In the genomic region with DNA sequence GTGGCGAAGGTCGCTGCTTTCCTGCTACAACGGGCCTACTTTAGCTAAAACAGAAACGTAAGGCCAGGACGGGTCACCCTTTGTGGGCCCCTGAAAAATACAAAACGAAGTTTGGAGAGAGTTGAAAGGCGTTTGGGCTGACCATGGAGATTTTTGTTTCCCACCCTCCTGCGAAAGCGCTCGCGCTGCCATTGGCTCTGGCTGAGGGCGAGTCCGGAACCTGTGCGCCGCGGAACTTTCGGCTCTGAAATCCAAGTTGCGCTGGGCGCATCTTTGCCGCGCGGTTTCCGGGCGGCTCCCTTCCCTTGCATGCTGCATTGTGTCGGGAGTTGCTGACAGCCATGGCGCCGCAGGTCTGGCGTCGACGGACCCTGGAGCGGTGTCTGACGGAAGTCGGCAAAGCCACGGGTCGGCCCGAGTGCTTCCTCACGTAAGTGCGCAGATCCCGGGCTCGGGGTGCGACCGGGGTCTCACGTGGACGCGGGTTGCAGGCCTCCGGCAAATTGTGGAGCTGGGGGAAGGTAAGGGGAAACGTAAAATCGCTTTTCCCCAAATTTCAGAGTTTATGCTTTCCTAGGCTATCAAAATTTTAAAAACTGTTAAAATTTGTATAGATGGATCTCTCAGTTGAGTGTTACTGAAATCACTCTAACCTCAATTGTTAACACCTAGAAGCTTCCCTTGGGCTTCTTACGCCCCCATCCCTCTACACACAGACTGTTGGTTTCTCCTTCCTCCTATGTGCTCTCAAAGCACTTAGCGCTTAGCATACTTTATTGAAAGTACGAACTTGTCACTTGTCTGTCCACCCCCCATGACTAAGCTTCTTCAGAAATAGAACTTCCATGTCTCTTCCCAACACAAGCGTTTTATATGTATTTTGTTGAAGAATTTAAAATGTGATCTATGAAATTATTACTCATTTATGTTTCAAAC, we compare ENCODE assay signal across 8 cellular contexts. TPM values are rescaled to one million over a fixed set of nuclear protein-coding genes. Genes with fewer than 3 reads are reported as not detected.
DNase-seq lines count a peak whose midpoint lies in the region; ATAC-seq and TF ChIP-seq lines count a peak whose summit lies in the region.

A gene with protein sequence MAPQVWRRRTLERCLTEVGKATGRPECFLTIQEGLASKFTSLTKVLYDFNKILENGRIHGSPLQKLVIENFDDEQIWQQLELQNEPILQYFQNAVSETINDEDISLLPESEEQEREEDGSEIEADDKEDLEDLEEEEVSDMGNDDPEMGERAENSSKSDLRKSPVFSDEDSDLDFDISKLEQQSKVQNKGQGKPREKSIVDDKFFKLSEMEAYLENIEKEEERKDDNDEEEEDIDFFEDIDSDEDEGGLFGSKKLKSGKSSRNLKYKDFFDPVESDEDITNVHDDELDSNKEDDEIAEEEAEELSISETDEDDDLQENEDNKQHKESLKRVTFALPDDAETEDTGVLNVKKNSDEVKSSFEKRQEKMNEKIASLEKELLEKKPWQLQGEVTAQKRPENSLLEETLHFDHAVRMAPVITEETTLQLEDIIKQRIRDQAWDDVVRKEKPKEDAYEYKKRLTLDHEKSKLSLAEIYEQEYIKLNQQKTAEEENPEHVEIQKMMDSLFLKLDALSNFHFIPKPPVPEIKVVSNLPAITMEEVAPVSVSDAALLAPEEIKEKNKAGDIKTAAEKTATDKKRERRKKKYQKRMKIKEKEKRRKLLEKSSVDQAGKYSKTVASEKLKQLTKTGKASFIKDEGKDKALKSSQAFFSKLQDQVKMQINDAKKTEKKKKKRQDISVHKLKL (plus strand): TSS at position 310 of the 936 bp plus-strand sequence. CDS start 32 bp downstream, at position 342.

- no peak within 1 kb of the TSS for H3K27ac Mint-ChIP-seq in Caco-2 (ENCODE audit: unreplicated experiment)
- H3K27ac Mint-ChIP-seq in activated CD8-positive, alpha-beta memory T cell treated with anti-CD3 and anti-CD28 coated beads, Interleukin-2, amount 10 ng/mL, durations not matched to agents 7 days and 5 days = no peak within 1 kb of the TSS

- 0 out of 2 replicates have a peak, but pooled peaks cover 4% of the 10 kb centered on the region for H3K4me1 ChIP-seq in Caco-2
- no peaks in the 10 kb centered on the region for H3K4me1 ChIP-seq in NT2/D1 (ENCODE audit: insufficient read depth, insufficient read length)
- peaks cover 4% of the 10 kb centered on the region for H3K4me1 ChIP-seq in mesodermal cell (ENCODE audit: control insufficient read depth, insufficient read depth, low read length, poor library complexity, severe bottlenecking)

- H3K4me1 Mint-ChIP-seq in Caco-2 (ENCODE audit: low read depth, unreplicated experiment) = no peaks in the 10 kb centered on the region
- H3K4me1 Mint-ChIP-seq in activated CD8-positive, alpha-beta memory T cell treated with anti-CD3 and anti-CD28 coated beads, Interleukin-2, amount 10 ng/mL, durations not matched to agents 7 days and 5 days = peaks cover 16% of the 10 kb centered on the region

- intact Hi-C loops in Caco-2 (cut with micrococcal nuclease; ENCODE audit: unreplicated experiment) = loop anchor here (1.0 kb wide), 3 partner anchors 30 to 97 kb away; partner anchors contain the start of genes NAGK and PAIP2B

- in situ Hi-C loops in endometrial microvascular endothelial cells (cut with HindIII; ENCODE audit: inconsistent ontology term, low pct_unique_long_range_greater_than_20kb, low sequenced_read_pairs) = no loop called here

- peak within 1 kb of the TSS; percentile 98 for H3K9ac ChIP-seq in NT2/D1 (ENCODE audit: insufficient read length, low read depth)

- H3K9me3 Mint-ChIP-seq in Caco-2 (ENCODE audit: unreplicated experiment) = no peaks in the 10 kb centered on the region
- H3K9me3 Mint-ChIP-seq in activated CD8-positive, alpha-beta memory T cell treated with anti-CD3 and anti-CD28 coated beads, Interleukin-2, amount 10 ng/mL, durations not matched to agents 7 days and 5 days (ENCODE audit: low read depth) = no peaks in the 10 kb centered on the region

- CTCF ChIA-PET in Caco-2 (lab: Charles Lee) = interaction anchor here (1.0 to 1.4 kb wide), 3 partner anchors 30 to 201 kb away, joined by 4 to 7 read pairs (median 6); partner anchors contain the start of gene ZNF638
- CTCF ChIA-PET in activated CD8-positive, alpha-beta memory T cell treated with anti-CD3 and anti-CD28 coated beads, Interleukin-2, amount 10 ng/mL, durations not matched to agents 7 days and 5 days (lab: Charles Lee) = interaction anchor here (0.8 to 2.0 kb wide), 7 partner anchors 11 to 1698 kb away, joined by 3 to 7 read pairs (median 4); partner anchors contain the start of gene NAGK

- H3K4me3 Mint-ChIP-seq in Caco-2 (ENCODE audit: unreplicated experiment) = no peak within 1 kb of the TSS
- no peak within 1 kb of the TSS for H3K4me3 Mint-ChIP-seq in activated CD8-positive, alpha-beta memory T cell treated with anti-CD3 and anti-CD28 coated beads, Interleukin-2, amount 10 ng/mL, durations not matched to agents 7 days and 5 days

- H3K4me3 ChIP-seq in Caco-2 (ENCODE audit: low read depth, low read length) (peak within 1 kb of the TSS; percentile 73), NT2/D1 (ENCODE audit: insufficient read length, low read depth) (peak within 1 kb of the TSS; percentile 94), mesodermal cell (ENCODE audit: extremely low read depth, insufficient read depth, low read length, poor library complexity, severe bottlenecking) (peak within 1 kb of the TSS; percentile 84)

- H3K27me3 ChIP-seq in Caco-2 (replicated peaks; ENCODE audit: control insufficient read depth, insufficient read depth, low read length) = no peaks in the 10 kb centered on the region
- H3K27me3 ChIP-seq in NT2/D1 (ENCODE audit: insufficient read depth, insufficient read length) = no peaks in the 10 kb centered on the region

- no peaks in the 10 kb centered on the region; the same call in 1 of the 2 replicates for H3K36me3 ChIP-seq in Caco-2 (ENCODE audit: control insufficient read depth, insufficient read depth, low read length)
- peaks cover 33% of the 10 kb centered on the region for H3K36me3 ChIP-seq in NT2/D1 (ENCODE audit: insufficient read depth, insufficient read length, low read length)
- peaks cover 11% of the 10 kb centered on the region for H3K36me3 ChIP-seq in mesodermal cell (ENCODE audit: control insufficient read depth, insufficient read depth, low read length)

- 0 to 1% methylated on average over 25 to 36 of the region's 52 CpGs for WGBS in mesodermal cell (ENCODE audit: insufficient coverage in 2 of 2), 2 experiments

- ATAC-seq in GM21360 (IDR thresholded peaks at IDR 0.05; ENCODE audit: unreplicated experiment) = peak; percentile 87
- ATAC-seq in activated CD8-positive, alpha-beta memory T cell treated with anti-CD3 and anti-CD28 coated beads, Interleukin-2, amount 10 ng/mL, durations not matched to agents 7 days and 5 days = peak; percentile 92

- peak; percentile 93 for DNase-seq in Caco-2
- DNase-seq in HS-5 (ENCODE audit: low read depth) = peak; percentile 61
- DNase-seq in NT2/D1 (ENCODE audit: low read depth, low spot score) = peak; percentile 86
- peak; percentile 93 for DNase-seq in activated CD8-positive, alpha-beta memory T cell treated with anti-CD3 and anti-CD28 coated beads, Interleukin-2, amount 10 ng/mL, durations not matched to agents 7 days and 5 days
- peak; percentile 70 for DNase-seq in stimulated activated CD8-positive, alpha-beta memory T cell treated with anti-CD3 and anti-CD28 coated beads, Interleukin-15, amount 100 ng/mL, for 24 hours (ENCODE audit: low read depth)

- no TSS peak for BruUV-seq in Caco-2 (replicated peaks; lab: Mats Ljungman, UMichigan)

- no peaks in the 10 kb centered on the region for H3K27me3 Mint-ChIP-seq in Caco-2 (ENCODE audit: insufficient read depth, unreplicated experiment)
- H3K27me3 Mint-ChIP-seq in activated CD8-positive, alpha-beta memory T cell treated with anti-CD3 and anti-CD28 coated beads, Interleukin-2, amount 10 ng/mL, durations not matched to agents 7 days and 5 days = no peaks in the 10 kb centered on the region

- TF ChIP-seq CTCF in Caco-2 (IDR thresholded peaks at IDR 0.05; ENCODE audit: insufficient read depth in 1 of 2, low read depth in 1 of 2, low read length in 1 of 2, severe bottlenecking in 1 of 2, unreplicated experiment in 1 of 2) = no peak

- H3K36me3 Mint-ChIP-seq in Caco-2 (ENCODE audit: insufficient read depth, unreplicated experiment) = peaks cover 29% of the 10 kb centered on the region
- peaks cover 15% of the 10 kb centered on the region for H3K36me3 Mint-ChIP-seq in activated CD8-positive, alpha-beta memory T cell treated with anti-CD3 and anti-CD28 coated beads, Interleukin-2, amount 10 ng/mL, durations not matched to agents 7 days and 5 days

- POLR2A ChIA-PET in Caco-2 (lab: Charles Lee) = interaction anchor here (0.5 to 0.6 kb wide), 3 partner anchors 21 to 940 kb away, joined by 3 to 5 read pairs (median 3); partner anchors contain the start of gene C2orf42

- H3K27ac ChIP-seq in mesodermal cell (ENCODE audit: low read depth, low read length, severe bottlenecking) = peak within 1 kb of the TSS; percentile 90

- no peaks in the 10 kb centered on the region for H3K9me3 ChIP-seq in Caco-2
- no peaks in the 10 kb centered on the region for H3K9me3 ChIP-seq in NT2/D1 (ENCODE audit: insufficient read depth, low read length)
- no peaks in the 10 kb centered on the region for H3K9me3 ChIP-seq in mesodermal cell (ENCODE audit: control insufficient read depth, low read length)

RNA-seq across cellular contexts. Expression of the gene that starts here (rescaled TPM):
- 53.2 and 57.8 TPM in 2 replicates for total RNA-seq in Caco-2 (2022)
- total RNA-seq in activated CD8-positive, alpha-beta memory T cell treated with anti-CD3 and anti-CD28 coated beads, Interleukin-2, amount 10 ng/mL, durations not matched to agents 7 days and 5 days = 10 to 100 TPM; 24.2 to 40.8 TPM
- 10.8 TPM for total RNA-seq in endometrial microvascular endothelial cells (ENCODE audit: inconsistent ontology term)
- polyA plus RNA-seq in mesodermal cell (2013, experiment 1 of 2) = 24.4 TPM
- polyA plus RNA-seq in mesodermal cell (2013, experiment 2 of 2) = 34.0 TPM

Comparison
In these comparisons a context has a peak if more than half of its experiments do, and no peak if none do; other contexts are left out.
1. Peak in every context shown above with its lines: DNase-seq, ATAC-seq, H3K4me3 ChIP-seq and H3K27ac ChIP-seq.